Comparison of ENCODE assay signal across 26 cellular contexts in the genomic region with DNA sequence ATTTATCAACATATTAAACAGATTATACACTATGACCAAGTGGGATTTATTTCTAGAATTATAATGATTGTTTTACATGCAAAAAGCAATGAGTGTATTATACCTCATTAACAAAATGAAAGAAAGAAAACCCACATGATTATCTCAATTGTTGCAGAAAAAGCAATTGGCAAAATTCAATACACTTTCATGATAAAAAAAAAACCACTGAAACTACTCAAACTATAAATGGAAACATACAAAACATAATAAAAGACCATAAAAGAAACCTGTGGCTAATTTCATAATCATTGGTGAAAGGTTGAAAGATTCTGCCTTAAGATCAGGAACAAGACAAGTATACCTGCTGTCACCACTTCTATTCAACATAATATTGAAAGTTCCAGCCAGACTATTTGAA.
"Had no signal": no experiment of that assay in that cellular context is flagged by ENCODE, and none has a peak within 500 bp of the region (broad histone marks: within the 10 kb centered on the region; RNA-seq: fewer than 3 reads in every experiment).

No MANE protein-coding gene starts in this region.

- H3K36me3 ChIP-seq: suprapubic skin, thoracic aorta, thyroid gland, tibial artery, tibial nerve, transverse colon, upper lobe of left lung, upper lobe of right lung, uterus, vagina had no signal

- H3K27ac ChIP-seq: suprapubic skin, testis, thoracic aorta, thyroid gland, tibial artery, tibial nerve, transverse colon, upper lobe of left lung, upper lobe of right lung, uterus, vagina had no signal

- H3K9me3 ChIP-seq: testis, thyroid gland, uterus, vagina had no signal

- FAIRE-seq: urothelium cell line had no signal

- H3K27me3 ChIP-seq: suprapubic skin, testis, thyroid gland, tibial artery, tibial nerve, transverse colon, upper lobe of left lung, upper lobe of right lung, uterus, vagina had no signal

- ATAC-seq: stimulated activated effector memory CD8-positive, alpha-beta T cell treated with anti-CD3 and anti-CD28 coated beads, Interleukin-12 subunit alpha, Interleukin-12 subunit beta, amount 100 ng/mL, for 72 hours; stimulated activated memory B cell treated with anti-CD40 and anti-IgM and Interleukin-4, amounts not matched to agents 10 μg/mL and 1 μg/mL and 100 μg/mL, for 72 hours; stimulated activated naive B cell treated with anti-CD40 and anti-IgM and Interleukin-4, amounts not matched to agents 10 μg/mL and 1 μg/mL and 100 μg/mL, for 72 hours; stimulated activated naive CD8-positive, alpha-beta T cell treated with anti-CD3 and anti-CD28 coated beads, Interleukin-15, amount 100 ng/mL, for 72 hours; stimulated activated naive CD8-positive, alpha-beta T cell treated with anti-CD3 and anti-CD28 coated beads, Interleukin-15, Interleukin-2, amounts not matched to agents 100 U/mL and 50 U/mL, for 24 hours; upper lobe of right lung had no signal

- H3K4me3 ChIP-seq: suprapubic skin, testis, thoracic aorta, thyroid gland, tibial artery, tibial nerve, transverse colon, upper lobe of left lung, upper lobe of right lung, uterus, vagina had no signal

- DNase-seq: stimulated activated CD4-positive, alpha-beta T cell treated with anti-CD3 and anti-CD28 coated beads, Interleukin-2, amount 100 ng/mL, for 48 hours; stimulated activated CD4-positive, alpha-beta T cell treated with anti-CD3 and anti-CD28 coated beads, Interleukin-4, amount 100 ng/mL, for 1 hour; stimulated activated CD4-positive, alpha-beta T cell treated with anti-CD3 and anti-CD28 coated beads, Interleukin-4, amount 100 ng/mL, for 24 hours; stimulated activated CD4-positive, alpha-beta T cell treated with anti-CD3 and anti-CD28 coated beads, Interleukin-4, amount 100 ng/mL, for 4 hours; stimulated activated CD8-positive, alpha-beta memory T cell treated with anti-CD3 and anti-CD28 coated beads, Interleukin-4, amount 100 ng/mL, for 48 hours; stimulated activated naive B cell treated with anti-CD40 and anti-IgM and Interleukin-4, amounts not matched to agents 10 μg/mL and 1 μg/mL and 100 μg/mL, for 72 hours; stimulated activated naive CD4-positive, alpha-beta T cell; stimulated activated naive CD4-positive, alpha-beta T cell treated with Interleukin-2 at 50 U/mL for 16 hours; stimulated activated naive CD8-positive, alpha-beta T cell treated with anti-CD3 and anti-CD28 coated beads, Interleukin-15, amount 100 ng/mL, for 72 hours; stimulated activated naive CD8-positive, alpha-beta T cell treated with anti-CD3 and anti-CD28 coated beads, Interleukin-15, Interleukin-2, amounts not matched to agents 100 U/mL and 50 U/mL, for 24 hours; substantia nigra; testis; thyroid gland; tibial artery; transverse colon; trophoblast cell; upper lobe of left lung; upper lobe of right lung; uterus had no signal

- H3K4me1 ChIP-seq: suprapubic skin, testis, thyroid gland, tibial artery, tibial nerve, transverse colon, upper lobe of left lung, upper lobe of right lung, uterus, vagina had no signal
